13 cellular contexts compared by ENCODE assay signal in genomic region chr14:24982472-24983155, GRCh38.
DNase-seq lines count a peak whose midpoint lies in the region; ATAC-seq and TF ChIP-seq lines count a peak whose summit lies in the region.
"Had no signal": no experiment of that assay in that cellular context is flagged by ENCODE, and none has a peak within 500 bp of the region (broad histone marks: within the 10 kb centered on the region; RNA-seq: fewer than 3 reads in every experiment).

No MANE protein-coding gene starts in this region.

- peak; percentile 47 for DNase-seq in ELR (ENCODE audit: low read depth)
- no peak for DNase-seq in RWPE2 (ENCODE audit: low spot score)
- DNase-seq in fibroblast of pulmonary artery (ENCODE audit: low read depth): peak; percentile 66
- peak; percentile 71 for DNase-seq in skeletal muscle cell (ENCODE audit: low read depth)
- DNase-seq: activated CD4-positive, alpha-beta T cell treated with anti-CD3 and anti-CD28 coated beads, Interleukin-2, amount 10 ng/mL, durations not matched to agents 7 days and 5 days; MG63; naive thymus-derived CD8-positive, alpha-beta T cell; NCI-H2227 treated with DMSO at 0.1 percent for 48 hours; stimulated activated CD8-positive, alpha-beta memory T cell treated with anti-CD3 and anti-CD28 coated beads, Interleukin-4, amount 100 ng/mL, for 48 hours had no signal

- no peak for TF ChIP-seq CTCF in RWPE2 (IDR thresholded peaks at IDR 0.05; ENCODE audit: poor library complexity, severe bottlenecking)
- TF ChIP-seq CTCF in fibroblast of pulmonary artery (IDR thresholded peaks at IDR 0.05; ENCODE audit: low read length, missing control alignments): no peak

- peak; percentile 82 for ATAC-seq in RWPE2 (ENCODE audit: low read depth)
- no peak for ATAC-seq in GM19397 (IDR thresholded peaks at IDR 0.05; ENCODE audit: unreplicated experiment)
- ATAC-seq in HG03520 (IDR thresholded peaks at IDR 0.05; ENCODE audit: unreplicated experiment): no peak
- no peak for ATAC-seq in HG03342 (IDR thresholded peaks at IDR 0.05; ENCODE audit: unreplicated experiment)
- ATAC-seq in GM18867 (IDR thresholded peaks at IDR 0.05; ENCODE audit: unreplicated experiment): no peak
- ATAC-seq: naive thymus-derived CD8-positive, alpha-beta T cell had no signal

- H3K9me3 ChIP-seq in RWPE2 (ENCODE audit: severe bottlenecking): no peaks in the 10 kb centered on the region
- H3K9me3 ChIP-seq: MG63 had no signal

- H3K4me3 ChIP-seq in RWPE2 (ENCODE audit: severe bottlenecking) (no peak overlapping the region), fibroblast of pulmonary artery (replicated peaks; ENCODE audit: low read depth, low read length) (no peak overlapping the region), skeletal muscle cell (ENCODE audit: low read depth, low read length) (no peak overlapping the region)
- H3K4me3 ChIP-seq: MG63 had no signal

- no peaks in the 10 kb centered on the region for H3K4me1 ChIP-seq in RWPE2 (ENCODE audit: insufficient read depth, poor library complexity, severe bottlenecking)

- peaks cover 31% of the 10 kb centered on the region for H3K27me3 ChIP-seq in RWPE2 (ENCODE audit: insufficient read depth, poor library complexity, severe bottlenecking)
- H3K27me3 ChIP-seq: MG63 had no signal

- no peak overlapping the region for H3K27ac ChIP-seq in RWPE2 (ENCODE audit: poor library complexity, severe bottlenecking)

- no peaks in the 10 kb centered on the region for H3K36me3 ChIP-seq in RWPE2 (ENCODE audit: low read depth)
- H3K36me3 ChIP-seq: MG63 had no signal
